Comparison of ENCODE assay signal across 8 cellular contexts in genomic region chr9:124771021-124771866, GRCh38. TPM values are rescaled to one million over a fixed set of nuclear protein-coding genes. Genes with fewer than 3 reads are reported as not detected.
DNase-seq lines count a peak whose midpoint lies in the region; ATAC-seq and TF ChIP-seq lines count a peak whose summit lies in the region.

NR6A1 (minus strand) TSS chr9:124771311.

- peak; percentile 85 for ATAC-seq in GM21526 (IDR thresholded peaks at IDR 0.05; ENCODE audit: low FRiP score, unreplicated experiment)

- H3K9me3 ChIP-seq in OCI-LY7 (ENCODE audit: low read length): no peaks in the 10 kb centered on the region
- no peaks in the 10 kb centered on the region for H3K9me3 ChIP-seq in mucosa of rectum (ENCODE audit: control insufficient read depth in 2 of 2, low read length in 2 of 2)

- peaks cover 42% of the 10 kb centered on the region for H3K79me2 ChIP-seq in OCI-LY7 (ENCODE audit: insufficient read depth, low read depth, low read length)

- H3K27ac ChIP-seq in OCI-LY7 (ENCODE audit: low read depth, low read length, poor library complexity, severe bottlenecking) (peak within 1 kb of the TSS; percentile 60), mucosa of rectum (ENCODE audit: low read depth in 2 of 2, low read length in 2 of 2) (peak within 1 kb of the TSS; percentile 86 to 87)

- H3K27me3 ChIP-seq in mucosa of rectum (ENCODE audit: control insufficient read depth in 2 of 2, insufficient read depth in 2 of 2, low read length in 2 of 2): peaks cover 5 to 9% of the 10 kb centered on the region in 2 donors

- H3K36me3 ChIP-seq in OCI-LY7 (ENCODE audit: insufficient read depth, low read length) (no peaks in the 10 kb centered on the region), mucosa of rectum (ENCODE audit: control insufficient read depth in 2 of 2, insufficient read depth in 2 of 2, low read length in 2 of 2) (no peaks in the 10 kb centered on the region)

- intact Hi-C loops in OCI-LY7 (cut with micrococcal nuclease; ENCODE audit: unreplicated experiment): loop anchor here (1.0 to 10.0 kb wide), 6 partner anchors 90 to 994 kb away; partner anchors contain the start of genes GOLGA1, RPL35 and SCAI

- H4K20me1 ChIP-seq in OCI-LY7 (ENCODE audit: insufficient read depth, low read length): peaks cover 33% of the 10 kb centered on the region

- BruUV-seq in OCI-LY7 (replicated peaks; lab: Mats Ljungman, UMichigan): no TSS peak

- H2AFZ ChIP-seq in OCI-LY7 (ENCODE audit: low read length): peak within 1 kb of the TSS; percentile 63

- H3K9ac ChIP-seq in mucosa of rectum (ENCODE audit: low read depth in 1 of 2, low read length in 2 of 2): peak within 1 kb of the TSS; percentile 65 to 88

- H3K4me1 ChIP-seq in OCI-LY7 (ENCODE audit: insufficient read depth, low read length, poor library complexity, severe bottlenecking): peaks cover 43% of the 10 kb centered on the region
- peaks cover 2 to 11% of the 10 kb centered on the region in 2 donors for H3K4me1 ChIP-seq in mucosa of rectum (ENCODE audit: control insufficient read depth in 2 of 2, insufficient read depth in 2 of 2, low read length in 2 of 2)

- POLR2A ChIA-PET in OCI-LY7 (lab: Charles Lee): interaction anchor here (1.0 to 1.1 kb wide), 3 partner anchors 38 to 111 kb away, joined by 3 to 4 read pairs (median 3); no protein-coding TSS in a partner anchor

- peak within 1 kb of the TSS; percentile 96 for H3K4me2 ChIP-seq in OCI-LY7 (ENCODE audit: low read length)

- CTCF ChIA-PET in OCI-LY7 (lab: Charles Lee; ENCODE audit: unreplicated experiment): interaction anchor here (0.6 to 1.1 kb wide), 4 partner anchors 8 to 512 kb away, joined by 3 read pairs; partner anchors contain the start of gene WDR38

- peak; percentile 98 for DNase-seq in DMS153 treated with DMSO at 0.1 percent for 48 hours (lab: John Stamatoyannopoulos, UW; ENCODE audit: unreplicated experiment)
- peak; percentile 99 for DNase-seq in HuH-7 (ENCODE audit: low spot score)
- peak; percentile 98 for DNase-seq in OCI-LY7 (ENCODE audit: low spot score)
- peak; percentile 93 for DNase-seq in activated T-cell treated with anti-CD3 and anti-CD28 coated beads for 4 hours
- peak; percentile 84 for DNase-seq in epithelial cell of proximal tubule (ENCODE audit: low read depth)
- DNase-seq in stimulated activated CD8-positive, alpha-beta memory T cell treated with anti-CD3 and anti-CD28 coated beads, Interleukin-4, amount 100 ng/mL, for 4 hours (ENCODE audit: low read depth in 2 of 2, low spot score in 1 of 2): peak; percentile 88 to 89

- TF ChIP-seq CTCF in OCI-LY7 (conservative IDR thresholded peaks at IDR 0.05; ENCODE audit: low read length) (peak; percentile 53), epithelial cell of proximal tubule (conservative IDR thresholded peaks at IDR 0.05; ENCODE audit: low read depth, low read length) (peak; percentile 32)

- H3K9me2 ChIP-seq in OCI-LY7 (ENCODE audit: insufficient read depth, low read length): no peaks in the 10 kb centered on the region

- H3K4me3 ChIP-seq in OCI-LY7 (ENCODE audit: low read depth, low read length, poor library complexity, severe bottlenecking) (peak within 1 kb of the TSS; percentile 84), epithelial cell of proximal tubule (ENCODE audit: low read depth, low read length) (peak within 1 kb of the TSS; percentile 87), mucosa of rectum (ENCODE audit: low read length in 2 of 2) (peak within 1 kb of the TSS; percentile 86 to 87)

RNA-seq across cellular contexts. Expression of gene NR6A1, which starts in this region (rescaled TPM):
- total RNA-seq in OCI-LY7 (2014; rRNA removed; shearing (Covaris generic)): 13.0 and 17.5 TPM in 2 replicates
- total RNA-seq in OCI-LY7 (2022): 21.7 and 23.0 TPM in 2 replicates
- total RNA-seq in epithelial cell of proximal tubule: 1.1 and 2.0 TPM in 2 replicates

Comparison
In these comparisons a context has a peak if more than half of its experiments do, and no peak if none do; other contexts are left out.
1. Peak in every context shown above with its lines: DNase-seq, ATAC-seq, H3K4me3 ChIP-seq and H3K27ac ChIP-seq.